33 cellular contexts compared by ENCODE assay signal in genomic region chr21:25818156-25818950, GRCh38.
DNase-seq lines count a peak whose midpoint lies in the region; ATAC-seq and TF ChIP-seq lines count a peak whose summit lies in the region.
"Had no signal": no experiment of that assay in that cellular context is flagged by ENCODE, and none has a peak within 500 bp of the region (broad histone marks: within the 10 kb centered on the region; RNA-seq: fewer than 3 reads in every experiment).

No MANE protein-coding gene starts in this region.

- no peak for TF ChIP-seq CTCF in PC-3 (conservative IDR thresholded peaks at IDR 0.05; ENCODE audit: low read depth, low read length)
- no peak for TF ChIP-seq CTCF in GM20000 (IDR thresholded peaks at IDR 0.05; ENCODE audit: extremely low read depth, missing control alignments)

- H3K36me3 Mint-ChIP-seq in stimulated activated naive B cell treated with anti-CD40 and anti-IgM and Interleukin-4, amounts not matched to agents 10 μg/mL and 1 μg/mL and 100 μg/mL, for 72 hours = no peaks in the 10 kb centered on the region
- H3K36me3 Mint-ChIP-seq: activated naive CD8-positive, alpha-beta T cell treated with anti-CD3 and anti-CD28 coated beads, Interleukin-2, amount 10 ng/mL, durations not matched to agents 7 days and 5 days; immature natural killer cell; naive thymus-derived CD4-positive, alpha-beta T cell had no signal

- H3K27me3 Mint-ChIP-seq in stimulated activated naive B cell treated with anti-CD40 and anti-IgM and Interleukin-4, amounts not matched to agents 10 μg/mL and 1 μg/mL and 100 μg/mL, for 72 hours = no peaks in the 10 kb centered on the region

- no TSS peak for BruUV-seq in PC-3 (replicated peaks; lab: Mats Ljungman, UMichigan)

- DNase-seq in ELF-1 (ENCODE audit: low read depth, low spot score) = peak; percentile 89
- peak; percentile 82 for DNase-seq in NCI-H69 (lab: John Stamatoyannopoulos, UW)
- peak; percentile 40 for DNase-seq in left kidney (ENCODE audit: low read depth, low spot score)
- DNase-seq in stimulated activated naive B cell treated with anti-CD40 and anti-IgM and Interleukin-4, amounts not matched to agents 10 μg/mL and 1 μg/mL and 100 μg/mL, for 72 hours = no peak
- no peak for DNase-seq in PC-3
- DNase-seq in left lobe of liver (ENCODE audit: low spot score) = no peak
- no peak for DNase-seq in GM20000 (ENCODE audit: low spot score)
- DNase-seq: ACHN; activated CD4-positive, alpha-beta T cell treated with anti-CD3 and anti-CD28 coated beads, Interleukin-2, amount 50 U/mL, for 4 hours; activated gamma-delta T cell treated with Interleukin-2 at 50 U/mL for 16 hours; activated naive CD8-positive, alpha-beta T cell treated with anti-CD3 and anti-CD28 coated beads, Interleukin-2, amount 10 ng/mL, durations not matched to agents 7 days and 5 days; activated T-cell treated with anti-CD3 and anti-CD28 coated beads, Interleukin-2, amount 50 U/mL, for 48 hours; aorta; BE2C; DMS 273 treated with DMSO at 0.1 percent for 48 hours; effector CD8-positive, alpha-beta T cell; EL; HCEC 1CT; immature natural killer cell; left lung; midbrain; naive thymus-derived CD4-positive, alpha-beta T cell; NCI-H1092; NCI-H1694 treated with DMSO at 0.1 percent for 48 hours; NCI-H446 treated with DMSO at 0.1 percent for 48 hours; NCI-H82; occipital lobe; stimulated activated CD4-positive, alpha-beta T cell treated with anti-CD3 and anti-CD28 coated beads, Interleukin-15, amount 100 ng/mL, for 24 hours; stimulated activated naive CD4-positive, alpha-beta T cell; testis; uterus had no signal

- no peak overlapping the region for H3K4me3 Mint-ChIP-seq in stimulated activated naive B cell treated with anti-CD40 and anti-IgM and Interleukin-4, amounts not matched to agents 10 μg/mL and 1 μg/mL and 100 μg/mL, for 72 hours
- H3K4me3 Mint-ChIP-seq: activated naive CD8-positive, alpha-beta T cell treated with anti-CD3 and anti-CD28 coated beads, Interleukin-2, amount 10 ng/mL, durations not matched to agents 7 days and 5 days; immature natural killer cell; naive thymus-derived CD4-positive, alpha-beta T cell had no signal

- H3K4me2 ChIP-seq in PC-3 (ENCODE audit: low read length) = no peak overlapping the region

- no peaks in the 10 kb centered on the region for H3K36me3 ChIP-seq in PC-3 (ENCODE audit: low read depth, low read length)
- H3K36me3 ChIP-seq: BE2C, left lung, uterus had no signal

- H3K9me3 ChIP-seq in PC-3 (ENCODE audit: low read length) = no peaks in the 10 kb centered on the region
- H3K9me3 ChIP-seq: BE2C, left lung, testis, uterus had no signal

- no peaks in the 10 kb centered on the region for H3K9me3 Mint-ChIP-seq in stimulated activated naive B cell treated with anti-CD40 and anti-IgM and Interleukin-4, amounts not matched to agents 10 μg/mL and 1 μg/mL and 100 μg/mL, for 72 hours
- H3K9me3 Mint-ChIP-seq: activated naive CD8-positive, alpha-beta T cell treated with anti-CD3 and anti-CD28 coated beads, Interleukin-2, amount 10 ng/mL, durations not matched to agents 7 days and 5 days; naive thymus-derived CD4-positive, alpha-beta T cell had no signal

- no peak overlapping the region for H3K27ac ChIP-seq in PC-3 (ENCODE audit: low read length)
- H3K27ac ChIP-seq: epithelial cell of prostate, left lung, testis, uterus had no signal

- POLR2A ChIA-PET in PC-3 (lab: Charles Lee; ENCODE audit: unreplicated experiment) = no interaction called here

- H3K4me1 ChIP-seq in PC-3 (ENCODE audit: insufficient read depth, low read length) = no peaks in the 10 kb centered on the region
- H3K4me1 ChIP-seq: BE2C, left lung, uterus had no signal

- H2AFZ ChIP-seq in PC-3 (ENCODE audit: low read length) = no peak overlapping the region

- H3K9me2 ChIP-seq in PC-3 (replicated peaks; ENCODE audit: low read length) = no peaks in the 10 kb centered on the region

- peak overlapping the region; percentile 42 for H3K27ac Mint-ChIP-seq in stimulated activated naive B cell treated with anti-CD40 and anti-IgM and Interleukin-4, amounts not matched to agents 10 μg/mL and 1 μg/mL and 100 μg/mL, for 72 hours
- H3K27ac Mint-ChIP-seq: activated naive CD8-positive, alpha-beta T cell treated with anti-CD3 and anti-CD28 coated beads, Interleukin-2, amount 10 ng/mL, durations not matched to agents 7 days and 5 days; immature natural killer cell; naive thymus-derived CD4-positive, alpha-beta T cell had no signal

- CTCF ChIA-PET in PC-3 (lab: Charles Lee) = interaction anchor here (0.5 kb wide), 1 partner anchor 119 kb away, joined by 15 read pairs; no protein-coding TSS in a partner anchor

- no peaks in the 10 kb centered on the region for H3K27me3 ChIP-seq in PC-3 (ENCODE audit: low read length)
- H3K27me3 ChIP-seq: BE2C, left lung, testis, uterus had no signal

- H3K4me3 ChIP-seq in PC-3 (ENCODE audit: low read length) = no peak overlapping the region
- H3K4me3 ChIP-seq: GM12878, left lung, testis, uterus had no signal

- H4K20me1 ChIP-seq in PC-3 (ENCODE audit: low read length) = no peaks in the 10 kb centered on the region

- intact Hi-C loops in PC-3 (cut with micrococcal nuclease) = no loop called here

- H3K4me1 Mint-ChIP-seq in stimulated activated naive B cell treated with anti-CD40 and anti-IgM and Interleukin-4, amounts not matched to agents 10 μg/mL and 1 μg/mL and 100 μg/mL, for 72 hours = peaks cover 0 to 4% of the 10 kb centered on the region in 2 donors
- H3K4me1 Mint-ChIP-seq: activated naive CD8-positive, alpha-beta T cell treated with anti-CD3 and anti-CD28 coated beads, Interleukin-2, amount 10 ng/mL, durations not matched to agents 7 days and 5 days; immature natural killer cell had no signal

- H3F3A ChIP-seq in PC-3 (ENCODE audit: low read length, unreplicated experiment) = no peaks in the 10 kb centered on the region

- no peaks in the 10 kb centered on the region for H3K79me2 ChIP-seq in PC-3 (ENCODE audit: low read length)

- H3K9ac ChIP-seq in PC-3 (ENCODE audit: low read length) = no peak overlapping the region

- no peak for ATAC-seq in stimulated activated naive B cell treated with anti-CD40 and anti-IgM and Interleukin-4, amounts not matched to agents 10 μg/mL and 1 μg/mL and 100 μg/mL, for 72 hours (replicated peaks)
- no peak for ATAC-seq in PC-3
- no peak for ATAC-seq in left lobe of liver
- ATAC-seq: GM12878; left lung; naive thymus-derived CD4-positive, alpha-beta T cell had no signal

Comparison
In these comparisons a context has a peak if more than half of its experiments do, and no peak if none do; other contexts are left out.
1. DNase-seq: peak in ELF-1 (single experiment), NCI-H69 (single experiment) and left kidney (single experiment); none in stimulated activated naive B cell treated with anti-CD40 and anti-IgM and Interleukin-4, amounts not matched to agents 10 μg/mL and 1 μg/mL and 100 μg/mL, for 72 hours (single experiment), PC-3 (single experiment), left lobe of liver (single experiment) and GM20000 (single experiment).